ENCODE assay signal across 1 cellular context in the genomic region with DNA sequence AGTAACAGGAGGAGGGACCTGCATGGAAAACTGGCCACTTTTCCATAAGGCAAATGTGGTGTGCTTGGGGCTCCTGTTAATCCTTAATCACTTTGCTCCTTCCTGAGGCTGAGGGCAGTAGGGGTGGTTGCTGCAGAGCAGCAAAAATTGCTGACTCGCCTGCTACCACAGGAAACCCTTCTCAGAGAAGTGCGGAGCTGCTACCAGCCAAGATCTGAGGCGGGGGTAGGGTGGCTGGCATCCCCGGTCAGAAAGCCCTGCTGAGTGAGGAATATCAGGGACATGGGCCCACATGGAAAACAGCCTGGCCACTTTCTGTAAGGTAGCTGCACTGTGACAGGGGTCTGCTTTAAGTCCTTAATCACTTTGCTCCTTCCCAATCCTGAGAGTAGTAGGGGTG.
TF ChIP-seq lines count a peak whose summit lies in the region.

No MANE protein-coding gene starts in this region.

TF ChIP-seq in GM23338, 12 proteins besides CTCF, POLR2A, EP300 and RAD21 (continued from another document):
- TF ChIP-seq, protein P1, sequence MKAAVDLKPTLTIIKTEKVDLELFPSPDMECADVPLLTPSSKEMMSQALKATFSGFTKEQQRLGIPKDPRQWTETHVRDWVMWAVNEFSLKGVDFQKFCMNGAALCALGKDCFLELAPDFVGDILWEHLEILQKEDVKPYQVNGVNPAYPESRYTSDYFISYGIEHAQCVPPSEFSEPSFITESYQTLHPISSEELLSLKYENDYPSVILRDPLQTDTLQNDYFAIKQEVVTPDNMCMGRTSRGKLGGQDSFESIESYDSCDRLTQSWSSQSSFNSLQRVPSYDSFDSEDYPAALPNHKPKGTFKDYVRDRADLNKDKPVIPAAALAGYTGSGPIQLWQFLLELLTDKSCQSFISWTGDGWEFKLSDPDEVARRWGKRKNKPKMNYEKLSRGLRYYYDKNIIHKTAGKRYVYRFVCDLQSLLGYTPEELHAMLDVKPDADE (IDR thresholded peaks at IDR 0.05): no peak
- no peak for TF ChIP-seq STAT1 (IDR thresholded peaks at IDR 0.05; ENCODE audit: unreplicated experiment)
- TF ChIP-seq, protein P2, sequence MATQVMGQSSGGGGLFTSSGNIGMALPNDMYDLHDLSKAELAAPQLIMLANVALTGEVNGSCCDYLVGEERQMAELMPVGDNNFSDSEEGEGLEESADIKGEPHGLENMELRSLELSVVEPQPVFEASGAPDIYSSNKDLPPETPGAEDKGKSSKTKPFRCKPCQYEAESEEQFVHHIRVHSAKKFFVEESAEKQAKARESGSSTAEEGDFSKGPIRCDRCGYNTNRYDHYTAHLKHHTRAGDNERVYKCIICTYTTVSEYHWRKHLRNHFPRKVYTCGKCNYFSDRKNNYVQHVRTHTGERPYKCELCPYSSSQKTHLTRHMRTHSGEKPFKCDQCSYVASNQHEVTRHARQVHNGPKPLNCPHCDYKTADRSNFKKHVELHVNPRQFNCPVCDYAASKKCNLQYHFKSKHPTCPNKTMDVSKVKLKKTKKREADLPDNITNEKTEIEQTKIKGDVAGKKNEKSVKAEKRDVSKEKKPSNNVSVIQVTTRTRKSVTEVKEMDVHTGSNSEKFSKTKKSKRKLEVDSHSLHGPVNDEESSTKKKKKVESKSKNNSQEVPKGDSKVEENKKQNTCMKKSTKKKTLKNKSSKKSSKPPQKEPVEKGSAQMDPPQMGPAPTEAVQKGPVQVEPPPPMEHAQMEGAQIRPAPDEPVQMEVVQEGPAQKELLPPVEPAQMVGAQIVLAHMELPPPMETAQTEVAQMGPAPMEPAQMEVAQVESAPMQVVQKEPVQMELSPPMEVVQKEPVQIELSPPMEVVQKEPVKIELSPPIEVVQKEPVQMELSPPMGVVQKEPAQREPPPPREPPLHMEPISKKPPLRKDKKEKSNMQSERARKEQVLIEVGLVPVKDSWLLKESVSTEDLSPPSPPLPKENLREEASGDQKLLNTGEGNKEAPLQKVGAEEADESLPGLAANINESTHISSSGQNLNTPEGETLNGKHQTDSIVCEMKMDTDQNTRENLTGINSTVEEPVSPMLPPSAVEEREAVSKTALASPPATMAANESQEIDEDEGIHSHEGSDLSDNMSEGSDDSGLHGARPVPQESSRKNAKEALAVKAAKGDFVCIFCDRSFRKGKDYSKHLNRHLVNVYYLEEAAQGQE (IDR thresholded peaks at IDR 0.05; ENCODE audit: unreplicated experiment): no peak
- TF ChIP-seq ZNF331 (CRISPR knock-in tag; IDR thresholded peaks at IDR 0.05; ENCODE audit: low read depth): no peak
- TF ChIP-seq, protein P3, sequence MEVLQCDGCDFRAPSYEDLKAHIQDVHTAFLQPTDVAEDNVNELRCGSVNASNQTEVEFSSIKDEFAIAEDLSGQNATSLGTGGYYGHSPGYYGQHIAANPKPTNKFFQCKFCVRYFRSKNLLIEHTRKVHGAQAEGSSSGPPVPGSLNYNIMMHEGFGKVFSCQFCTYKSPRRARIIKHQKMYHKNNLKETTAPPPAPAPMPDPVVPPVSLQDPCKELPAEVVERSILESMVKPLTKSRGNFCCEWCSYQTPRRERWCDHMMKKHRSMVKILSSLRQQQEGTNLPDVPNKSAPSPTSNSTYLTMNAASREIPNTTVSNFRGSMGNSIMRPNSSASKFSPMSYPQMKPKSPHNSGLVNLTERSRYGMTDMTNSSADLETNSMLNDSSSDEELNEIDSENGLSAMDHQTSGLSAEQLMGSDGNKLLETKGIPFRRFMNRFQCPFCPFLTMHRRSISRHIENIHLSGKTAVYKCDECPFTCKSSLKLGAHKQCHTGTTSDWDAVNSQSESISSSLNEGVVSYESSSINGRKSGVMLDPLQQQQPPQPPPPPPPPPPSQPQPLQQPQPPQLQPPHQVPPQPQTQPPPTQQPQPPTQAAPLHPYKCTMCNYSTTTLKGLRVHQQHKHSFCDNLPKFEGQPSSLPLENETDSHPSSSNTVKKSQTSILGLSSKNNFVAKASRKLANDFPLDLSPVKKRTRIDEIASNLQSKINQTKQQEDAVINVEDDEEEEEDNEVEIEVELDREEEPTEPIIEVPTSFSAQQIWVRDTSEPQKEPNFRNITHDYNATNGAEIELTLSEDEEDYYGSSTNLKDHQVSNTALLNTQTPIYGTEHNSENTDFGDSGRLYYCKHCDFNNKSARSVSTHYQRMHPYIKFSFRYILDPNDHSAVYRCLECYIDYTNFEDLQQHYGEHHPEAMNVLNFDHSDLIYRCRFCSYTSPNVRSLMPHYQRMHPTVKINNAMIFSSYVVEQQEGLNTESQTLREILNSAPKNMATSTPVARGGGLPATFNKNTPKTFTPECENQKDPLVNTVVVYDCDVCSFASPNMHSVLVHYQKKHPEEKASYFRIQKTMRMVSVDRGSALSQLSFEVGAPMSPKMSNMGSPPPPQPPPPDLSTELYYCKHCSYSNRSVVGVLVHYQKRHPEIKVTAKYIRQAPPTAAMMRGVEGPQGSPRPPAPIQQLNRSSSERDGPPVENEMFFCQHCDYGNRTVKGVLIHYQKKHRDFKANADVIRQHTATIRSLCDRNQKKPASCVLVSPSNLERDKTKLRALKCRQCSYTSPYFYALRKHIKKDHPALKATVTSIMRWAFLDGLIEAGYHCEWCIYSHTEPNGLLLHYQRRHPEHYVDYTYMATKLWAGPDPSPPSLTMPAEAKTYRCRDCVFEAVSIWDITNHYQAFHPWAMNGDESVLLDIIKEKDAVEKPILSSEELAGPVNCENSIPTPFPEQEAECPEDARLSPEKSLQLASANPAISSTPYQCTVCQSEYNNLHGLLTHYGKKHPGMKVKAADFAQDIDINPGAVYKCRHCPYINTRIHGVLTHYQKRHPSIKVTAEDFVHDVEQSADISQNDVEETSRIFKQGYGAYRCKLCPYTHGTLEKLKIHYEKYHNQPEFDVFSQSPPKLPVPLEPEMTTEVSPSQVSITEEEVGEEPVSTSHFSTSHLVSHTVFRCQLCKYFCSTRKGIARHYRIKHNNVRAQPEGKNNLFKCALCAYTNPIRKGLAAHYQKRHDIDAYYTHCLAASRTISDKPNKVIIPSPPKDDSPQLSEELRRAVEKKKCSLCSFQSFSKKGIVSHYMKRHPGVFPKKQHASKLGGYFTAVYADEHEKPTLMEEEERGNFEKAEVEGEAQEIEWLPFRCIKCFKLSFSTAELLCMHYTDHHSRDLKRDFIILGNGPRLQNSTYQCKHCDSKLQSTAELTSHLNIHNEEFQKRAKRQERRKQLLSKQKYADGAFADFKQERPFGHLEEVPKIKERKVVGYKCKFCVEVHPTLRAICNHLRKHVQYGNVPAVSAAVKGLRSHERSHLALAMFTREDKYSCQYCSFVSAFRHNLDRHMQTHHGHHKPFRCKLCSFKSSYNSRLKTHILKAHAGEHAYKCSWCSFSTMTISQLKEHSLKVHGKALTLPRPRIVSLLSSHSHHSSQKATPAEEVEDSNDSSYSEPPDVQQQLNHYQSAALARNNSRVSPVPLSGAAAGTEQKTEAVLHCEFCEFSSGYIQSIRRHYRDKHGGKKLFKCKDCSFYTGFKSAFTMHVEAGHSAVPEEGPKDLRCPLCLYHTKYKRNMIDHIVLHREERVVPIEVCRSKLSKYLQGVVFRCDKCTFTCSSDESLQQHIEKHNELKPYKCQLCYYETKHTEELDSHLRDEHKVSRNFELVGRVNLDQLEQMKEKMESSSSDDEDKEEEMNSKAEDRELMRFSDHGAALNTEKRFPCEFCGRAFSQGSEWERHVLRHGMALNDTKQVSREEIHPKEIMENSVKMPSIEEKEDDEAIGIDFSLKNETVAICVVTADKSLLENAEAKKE (CRISPR knock-in tag; IDR thresholded peaks at IDR 0.05): no peak
- no peak for TF ChIP-seq EZH2phosphoT487 (IDR thresholded peaks at IDR 0.05; ENCODE audit: unreplicated experiment)
- no peak for TF ChIP-seq POLR2AphosphoS5 (IDR thresholded peaks at IDR 0.05; ENCODE audit: low read depth)
- no peak for TF ChIP-seq ZNF114 (CRISPR knock-in tag; IDR thresholded peaks at IDR 0.05)
- TF ChIP-seq NANOG (IDR thresholded peaks at IDR 0.05; ENCODE audit: borderline replicate concordance): no peak
- no peak for TF ChIP-seq CREB1 (CRISPR knock-in tag; IDR thresholded peaks at IDR 0.05; ENCODE audit: low read depth)
- TF ChIP-seq JUNB (IDR thresholded peaks at IDR 0.05; ENCODE audit: unreplicated experiment): no peak
